ENCODE assay signal across 26 cellular contexts in the genomic region with DNA sequence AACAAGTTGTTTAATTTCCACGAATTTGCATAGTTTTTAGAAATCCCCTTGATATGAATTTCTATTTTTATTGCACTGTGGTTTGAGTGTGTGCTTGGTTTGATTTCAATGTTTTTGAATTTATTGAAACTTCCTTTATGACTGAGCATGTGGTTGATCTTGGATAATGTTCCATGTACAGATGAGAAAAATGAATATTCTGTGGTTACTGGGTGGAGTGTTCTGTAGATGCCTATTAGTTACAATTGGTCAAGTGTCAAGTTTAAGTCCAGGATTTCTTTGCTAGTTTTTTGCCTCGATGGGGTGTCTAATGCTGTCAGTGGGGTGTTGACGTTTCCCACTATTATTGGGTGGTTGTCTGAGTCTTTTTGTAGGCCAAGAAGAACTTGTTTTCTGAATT.
"Had no signal": no experiment of that assay in that cellular context is flagged by ENCODE, and none has a peak within 500 bp of the region (broad histone marks: within the 10 kb centered on the region; RNA-seq: fewer than 3 reads in every experiment).

No MANE protein-coding gene starts in this region.

- DNase-seq: activated CD4-positive, alpha-beta T cell treated with anti-CD3 and anti-CD28 coated beads for 48 hours; activated CD4-positive, alpha-beta T cell treated with anti-CD3 and anti-CD28 coated beads, Interleukin-2, amount 50 U/mL, for 48 hours; activated CD4-positive, CD25-positive, alpha-beta regulatory T cell treated with anti-CD3 and anti-CD28 coated beads, Interleukin-2, amount 50 U/mL, for 72 hours; activated CD8-positive, alpha-beta memory T cell treated with anti-CD3 and anti-CD28 coated beads, Interleukin-2, amount 10 ng/mL, durations not matched to agents 7 days and 5 days; activated effector memory CD4-positive, alpha-beta T cell treated with Interleukin-2 at 50 U/mL for 16 hours; activated naive CD4-positive, alpha-beta T cell; activated T-cell treated with anti-CD3 and anti-CD28 coated beads, Interleukin-2, amount 50 U/mL, for 24 hours; amniotic stem cell; KG1; NCI-H1092; NCI-H1417; NCI-H1930; NCI-H2107; NCI-H2171 treated with DMSO at 0.1 percent for 48 hours; NCI-H226; NCI-H526 treated with DMSO at 0.1 percent for 48 hours; NCI-H82; NK-92 treated with Interleukin-12 subunit alpha and Interleukin-12 subunit beta, amount 100 ng/mL, for 24 hours; OCI-M1; SHP77 had no signal

- ATAC-seq: activated CD8-positive, alpha-beta memory T cell treated with anti-CD3 and anti-CD28 coated beads, Interleukin-2, amount 10 ng/mL, durations not matched to agents 7 days and 5 days had no signal

- H3K9me3 ChIP-seq: ascending aorta, SJSA1 had no signal

- H3K27me3 Mint-ChIP-seq: activated CD8-positive, alpha-beta memory T cell treated with anti-CD3 and anti-CD28 coated beads, Interleukin-2, amount 10 ng/mL, durations not matched to agents 7 days and 5 days had no signal

- H3K36me3 Mint-ChIP-seq: activated CD8-positive, alpha-beta memory T cell treated with anti-CD3 and anti-CD28 coated beads, Interleukin-2, amount 10 ng/mL, durations not matched to agents 7 days and 5 days; activated naive CD4-positive, alpha-beta T cell treated with anti-CD3 and anti-CD28 coated beads, Interleukin-2, amount 50 U/mL, for 24 hours; IgD-negative memory B cell had no signal

- H3K9me3 Mint-ChIP-seq: activated naive CD4-positive, alpha-beta T cell treated with anti-CD3 and anti-CD28 coated beads, Interleukin-2, amount 50 U/mL, for 24 hours; activated T-cell treated with anti-CD3 and anti-CD28 coated beads, Interleukin-2, amount 50 U/mL, for 24 hours; activated T-helper 1 cell treated with anti-CD3 and anti-CD28 coated beads, Interleukin-12 subunit alpha, Interleukin-12 subunit beta, Interleukin-2, Interleukin-4 antibody, amounts not matched to agents 30 ng/mL and 10 ng/mL and 1 ng/mL, durations not matched to agents 14 hours and 24 hours and 36 hours; T-helper 1 cell treated with Interleukin-12 subunit alpha and Interleukin-12 subunit beta and Interleukin-4 antibody, amounts not matched to agents 30 μg/mL and 1 μg/mL, for 36 hours had no signal

- H3K4me3 ChIP-seq: ascending aorta, SJSA1 had no signal

- H3K4me1 Mint-ChIP-seq: activated CD8-positive, alpha-beta memory T cell treated with anti-CD3 and anti-CD28 coated beads, Interleukin-2, amount 10 ng/mL, durations not matched to agents 7 days and 5 days; activated naive CD4-positive, alpha-beta T cell treated with anti-CD3 and anti-CD28 coated beads, Interleukin-2, amount 50 U/mL, for 24 hours; IgD-negative memory B cell had no signal

- H3K36me3 ChIP-seq: ascending aorta, SJSA1 had no signal

- H3K27ac Mint-ChIP-seq: activated CD8-positive, alpha-beta memory T cell treated with anti-CD3 and anti-CD28 coated beads, Interleukin-2, amount 10 ng/mL, durations not matched to agents 7 days and 5 days; activated naive CD4-positive, alpha-beta T cell treated with anti-CD3 and anti-CD28 coated beads, Interleukin-2, amount 50 U/mL, for 24 hours; activated T-cell treated with anti-CD3 and anti-CD28 coated beads, Interleukin-2, amount 50 U/mL, for 24 hours; activated T-helper 1 cell treated with anti-CD3 and anti-CD28 coated beads, Interleukin-12 subunit alpha, Interleukin-12 subunit beta, Interleukin-2, Interleukin-4 antibody, amounts not matched to agents 30 ng/mL and 10 ng/mL and 1 ng/mL, durations not matched to agents 14 hours and 24 hours and 36 hours; IgD-negative memory B cell; T-helper 1 cell treated with Interleukin-12 subunit alpha and Interleukin-12 subunit beta and Interleukin-4 antibody, amounts not matched to agents 30 μg/mL and 1 μg/mL, for 36 hours had no signal

- H3K4me3 Mint-ChIP-seq: activated CD8-positive, alpha-beta memory T cell treated with anti-CD3 and anti-CD28 coated beads, Interleukin-2, amount 10 ng/mL, durations not matched to agents 7 days and 5 days; activated naive CD4-positive, alpha-beta T cell treated with anti-CD3 and anti-CD28 coated beads, Interleukin-2, amount 50 U/mL, for 24 hours; activated T-cell treated with anti-CD3 and anti-CD28 coated beads, Interleukin-2, amount 50 U/mL, for 24 hours; activated T-helper 1 cell treated with anti-CD3 and anti-CD28 coated beads, Interleukin-12 subunit alpha, Interleukin-12 subunit beta, Interleukin-2, Interleukin-4 antibody, amounts not matched to agents 30 ng/mL and 10 ng/mL and 1 ng/mL, durations not matched to agents 14 hours and 24 hours and 36 hours; IgD-negative memory B cell; T-helper 1 cell treated with Interleukin-12 subunit alpha and Interleukin-12 subunit beta and Interleukin-4 antibody, amounts not matched to agents 30 μg/mL and 1 μg/mL, for 36 hours had no signal

- H3K27ac ChIP-seq: ascending aorta, SJSA1 had no signal
